ENCODE assay signal across 24 cellular contexts in genomic region chr6:157724138-157724537, GRCh38.
"Had no signal": no experiment of that assay in that cellular context is flagged by ENCODE, and none has a peak within 500 bp of the region (broad histone marks: within the 10 kb centered on the region; RNA-seq: fewer than 3 reads in every experiment).

No MANE protein-coding gene starts in this region.

- DNase-seq: activated CD4-positive, alpha-beta T cell treated with anti-CD3 and anti-CD28 coated beads, Interleukin-2, amount 10 ng/mL, durations not matched to agents 7 days and 5 days; activated naive CD8-positive, alpha-beta T cell treated with anti-CD3 and anti-CD28 coated beads for 36 hours; activated T-cell treated with anti-CD3 and anti-CD28 coated beads for 4 hours; cerebellar nuclear complex; effector CD8-positive, alpha-beta T cell; esophagus squamous epithelium; immature natural killer cell; left ventricle myocardium superior; mucosa of descending colon; naive B cell; ovary; psoas muscle; right lobe of liver; stimulated activated CD4-positive, alpha-beta T cell treated with anti-CD3 and anti-CD28 coated beads, Interleukin-4, amount 100 ng/mL, for 1 hour; stomach; T-helper 1 cell; T-helper 9 cell; testis; upper lobe of left lung had no signal

- H3K27ac ChIP-seq: breast epithelium, esophagus squamous epithelium, ovary, psoas muscle, right lobe of liver, stomach, testis, upper lobe of left lung had no signal

- H3K36me3 ChIP-seq: breast epithelium, esophagus squamous epithelium, ovary, right lobe of liver, stomach, upper lobe of left lung had no signal

- H3K4me1 Mint-ChIP-seq: activated CD4-positive, alpha-beta T cell treated with anti-CD3 and anti-CD28 coated beads, Interleukin-2, amount 10 ng/mL, durations not matched to agents 7 days and 5 days; activated naive CD8-positive, alpha-beta T cell treated with anti-CD3 and anti-CD28 coated beads for 36 hours; immature natural killer cell; memory B cell; naive B cell had no signal

- H3K4me3 ChIP-seq: breast epithelium, esophagus squamous epithelium, mucosa of descending colon, ovary, psoas muscle, right lobe of liver, smooth muscle cell, stomach, testis, upper lobe of left lung had no signal

- H3K4me1 ChIP-seq: breast epithelium, testis, upper lobe of left lung had no signal

- H3K9me3 ChIP-seq: ovary, right lobe of liver, testis, upper lobe of left lung had no signal

- H3K4me3 Mint-ChIP-seq: activated CD4-positive, alpha-beta T cell treated with anti-CD3 and anti-CD28 coated beads, Interleukin-2, amount 10 ng/mL, durations not matched to agents 7 days and 5 days; activated naive CD8-positive, alpha-beta T cell treated with anti-CD3 and anti-CD28 coated beads for 36 hours; activated T-helper 1 cell treated with anti-CD3 and anti-CD28 coated beads, Interleukin-12 subunit alpha, Interleukin-12 subunit beta, Interleukin-2, Interleukin-4 antibody, amounts not matched to agents 30 ng/mL and 10 ng/mL and 1 ng/mL, durations not matched to agents 14 hours and 24 hours and 36 hours; dendritic cell treated with granulocyte-macrophage colony-stimulating factor and Interleukin-4, amounts not matched to agents 40 ng/mL and 50 ng/mL, for 4 days; immature natural killer cell; memory B cell; naive B cell had no signal

- H3K27me3 ChIP-seq: breast epithelium, ovary, right lobe of liver, stomach, testis, upper lobe of left lung had no signal

- H3K27ac Mint-ChIP-seq: activated CD4-positive, alpha-beta T cell treated with anti-CD3 and anti-CD28 coated beads, Interleukin-2, amount 10 ng/mL, durations not matched to agents 7 days and 5 days; activated naive CD8-positive, alpha-beta T cell treated with anti-CD3 and anti-CD28 coated beads for 36 hours; activated T-helper 1 cell treated with anti-CD3 and anti-CD28 coated beads, Interleukin-12 subunit alpha, Interleukin-12 subunit beta, Interleukin-2, Interleukin-4 antibody, amounts not matched to agents 30 ng/mL and 10 ng/mL and 1 ng/mL, durations not matched to agents 14 hours and 24 hours and 36 hours; dendritic cell treated with granulocyte-macrophage colony-stimulating factor and Interleukin-4, amounts not matched to agents 40 ng/mL and 50 ng/mL, for 4 days; immature natural killer cell; memory B cell had no signal

- H3K27me3 Mint-ChIP-seq: activated naive CD8-positive, alpha-beta T cell treated with anti-CD3 and anti-CD28 coated beads for 36 hours had no signal

- H3K4me2 ChIP-seq: smooth muscle cell had no signal
